Comparison of ENCODE assay signal across 18 cellular contexts in genomic region chr5:5069851-5070250, GRCh38.
DNase-seq lines count a peak whose midpoint lies in the region; ATAC-seq and TF ChIP-seq lines count a peak whose summit lies in the region.
"Had no signal": no experiment of that assay in that cellular context is flagged by ENCODE, and none has a peak within 500 bp of the region (broad histone marks: within the 10 kb centered on the region; RNA-seq: fewer than 3 reads in every experiment).

No MANE protein-coding gene starts in this region.

- H3K27me3 ChIP-seq in GM23338 (ENCODE audit: insufficient read depth), result no peaks in the 10 kb centered on the region
- H3K27me3 ChIP-seq in right cardiac atrium (ENCODE audit: control insufficient read depth, insufficient read depth), result no peaks in the 10 kb centered on the region
- H3K27me3 ChIP-seq: BLaER1 treated with 17β-estradiol and CSF1 and Interleukin-3, amounts not matched to agents 10 nM and 100 nM had no signal

- H3F3A ChIP-seq in GM23338 (replicated peaks; ENCODE audit: low read depth), result no peaks in the 10 kb centered on the region

- H3K9me3 ChIP-seq in right cardiac atrium (ENCODE audit: control insufficient read depth, low read length), result no peaks in the 10 kb centered on the region
- H3K9me3 ChIP-seq: BLaER1 treated with 17β-estradiol and CSF1 and Interleukin-3, amounts not matched to agents 10 nM and 100 nM; Caco-2 had no signal

- H3K9me2 ChIP-seq in GM23338 (ENCODE audit: insufficient read depth), result peaks cover 20% of the 10 kb centered on the region

- H3K4me1 ChIP-seq in GM23338 (ENCODE audit: insufficient read depth) (peaks cover 7% of the 10 kb centered on the region; the same call in 1 of the 2 replicates), right cardiac atrium (ENCODE audit: control insufficient read depth, insufficient read depth, low read length) (no peaks in the 10 kb centered on the region)

- no peak overlapping the region for H3K27ac ChIP-seq in GM23338 (ENCODE audit: low read depth)
- H3K27ac ChIP-seq in right cardiac atrium (ENCODE audit: low read length), result no peak overlapping the region
- H3K27ac ChIP-seq: BLaER1 treated with 17β-estradiol and CSF1 and Interleukin-3, amounts not matched to agents 10 nM and 100 nM; HL-60 had no signal

- peaks cover 9% of the 10 kb centered on the region for H3K27me3 Mint-ChIP-seq in GM23338 (ENCODE audit: insufficient read depth, low read depth, poor library complexity)
- H3K27me3 Mint-ChIP-seq: B cell; CD4-positive, CD25-positive, alpha-beta regulatory T cell; CD8-positive, alpha-beta memory T cell had no signal

- intact Hi-C loops in sciatic nerve (cut with DNase I) (no loop called here), right cardiac atrium (cut with DNase I) (no loop called here), head of caudate nucleus (cut with DNase I) (no loop called here)

- no peaks in the 10 kb centered on the region for H4K20me1 ChIP-seq in GM23338 (replicated peaks; ENCODE audit: insufficient read depth)
- H4K20me1 ChIP-seq: BLaER1 treated with 17β-estradiol and CSF1 and Interleukin-3, amounts not matched to agents 10 nM and 100 nM had no signal

- H3K36me3 Mint-ChIP-seq in GM23338 (ENCODE audit: low read depth), result peaks cover 21% of the 10 kb centered on the region
- H3K36me3 Mint-ChIP-seq: CD4-positive, CD25-positive, alpha-beta regulatory T cell; CD8-positive, alpha-beta memory T cell had no signal

- H3K36me3 ChIP-seq in GM23338 (ENCODE audit: insufficient read depth), result no peaks in the 10 kb centered on the region; the same call in 1 of the 2 replicates
- H3K36me3 ChIP-seq: BLaER1 treated with 17β-estradiol and CSF1 and Interleukin-3, amounts not matched to agents 10 nM and 100 nM had no signal

- no peaks in the 10 kb centered on the region for H3K79me2 ChIP-seq in GM23338 (replicated peaks; ENCODE audit: insufficient read depth)

- ATAC-seq in GM23338 (no peak), sciatic nerve (peak; percentile 43), right cardiac atrium (no peak)
- no peak for ATAC-seq in stimulated activated naive CD8-positive, alpha-beta T cell treated with anti-CD3 and anti-CD28 coated beads, Interleukin-15, Interleukin-2, amounts not matched to agents 100 U/mL and 50 U/mL, for 24 hours
- ATAC-seq: HCT116 had no signal

- DNase-seq in GM23338 (ENCODE audit: low spot score) (no peak), astrocyte of the hippocampus (ENCODE audit: low read depth, low spot score) (peak; percentile 17), foreskin melanocyte (peak; percentile 99), sciatic nerve (ENCODE audit: low spot score) (no peak), right cardiac atrium (no peak), head of caudate nucleus (no peak), AG08396 (ENCODE audit: low spot score) (no peak)
- no peak for DNase-seq in stimulated activated naive CD8-positive, alpha-beta T cell treated with anti-CD3 and anti-CD28 coated beads, Interleukin-15, Interleukin-2, amounts not matched to agents 100 U/mL and 50 U/mL, for 24 hours
- DNase-seq: 8988T; Caco-2; CD4-positive, CD25-positive, alpha-beta regulatory T cell; CD8-positive, alpha-beta memory T cell; H7; HFFc6 had no signal

- H3K4me3 ChIP-seq in GM23338, result no peak overlapping the region
- no peak overlapping the region for H3K4me3 ChIP-seq in right cardiac atrium (ENCODE audit: low read length)
- H3K4me3 ChIP-seq: BLaER1 treated with 17β-estradiol and CSF1 and Interleukin-3, amounts not matched to agents 10 nM and 100 nM had no signal

- TF ChIP-seq CTCF in GM23338 (conservative IDR thresholded peaks at IDR 0.05; ENCODE audit: low read depth in 2 of 2), result no peak

- peak overlapping the region; percentile 8; the same call in 1 of the 2 replicates for H2AFZ ChIP-seq in GM23338

- peaks cover 13% of the 10 kb centered on the region for H3K4me1 Mint-ChIP-seq in GM23338
- H3K4me1 Mint-ChIP-seq: B cell; CD4-positive, CD25-positive, alpha-beta regulatory T cell; CD8-positive, alpha-beta memory T cell had no signal

- H3K27ac Mint-ChIP-seq in GM23338, result no peak overlapping the region
- H3K27ac Mint-ChIP-seq: B cell; CD4-positive, CD25-positive, alpha-beta regulatory T cell; CD8-positive, alpha-beta memory T cell; HFFc6 had no signal

- H3K4me2 ChIP-seq in GM23338, result no peak overlapping the region
- H3K4me2 ChIP-seq: BLaER1 treated with 17β-estradiol and CSF1 and Interleukin-3, amounts not matched to agents 10 nM and 100 nM had no signal

- 63% methylated on average over 5 of the region's 5 CpGs for WGBS in right cardiac atrium

- no peak overlapping the region for H3K4me3 Mint-ChIP-seq in GM23338
- H3K4me3 Mint-ChIP-seq: B cell; CD4-positive, CD25-positive, alpha-beta regulatory T cell; CD8-positive, alpha-beta memory T cell; HFFc6 had no signal

- peaks cover 11% of the 10 kb centered on the region; the same call in 2 of the 3 replicates for H3K9me3 Mint-ChIP-seq in GM23338

TF ChIP-seq in GM23338, 12 proteins besides CTCF, POLR2A, EP300 and RAD21 (continues in another document):
- TF ChIP-seq ZNF462 (CRISPR knock-in tag; IDR thresholded peaks at IDR 0.05), result no peak
- TF ChIP-seq JUNB (IDR thresholded peaks at IDR 0.05; ENCODE audit: unreplicated experiment), result no peak
- TF ChIP-seq ZNF331 (CRISPR knock-in tag; IDR thresholded peaks at IDR 0.05; ENCODE audit: low read depth), result no peak
- no peak for TF ChIP-seq NANOG (IDR thresholded peaks at IDR 0.05; ENCODE audit: borderline replicate concordance)
- no peak for TF ChIP-seq CREB1 (CRISPR knock-in tag; IDR thresholded peaks at IDR 0.05; ENCODE audit: low read depth)
- TF ChIP-seq STAT1 (IDR thresholded peaks at IDR 0.05; ENCODE audit: unreplicated experiment), result no peak
- TF ChIP-seq EZH2 (IDR thresholded peaks at IDR 0.05; ENCODE audit: low read depth, unreplicated experiment), result no peak

Comparison
In these comparisons a context has a peak if more than half of its experiments do, and no peak if none do; other contexts are left out.
1. DNase-seq: peak in astrocyte of the hippocampus (single experiment) and foreskin melanocyte (single experiment); none in GM23338 (single experiment), sciatic nerve (single experiment), right cardiac atrium (0 of 3), head of caudate nucleus (0 of 42), stimulated activated naive CD8-positive, alpha-beta T cell treated with anti-CD3 and anti-CD28 coated beads, Interleukin-15, Interleukin-2, amounts not matched to agents 100 U/mL and 50 U/mL, for 24 hours (single experiment) and AG08396 (single experiment).